Comparison of ENCODE assay signal across 27 cellular contexts in the genomic region with DNA sequence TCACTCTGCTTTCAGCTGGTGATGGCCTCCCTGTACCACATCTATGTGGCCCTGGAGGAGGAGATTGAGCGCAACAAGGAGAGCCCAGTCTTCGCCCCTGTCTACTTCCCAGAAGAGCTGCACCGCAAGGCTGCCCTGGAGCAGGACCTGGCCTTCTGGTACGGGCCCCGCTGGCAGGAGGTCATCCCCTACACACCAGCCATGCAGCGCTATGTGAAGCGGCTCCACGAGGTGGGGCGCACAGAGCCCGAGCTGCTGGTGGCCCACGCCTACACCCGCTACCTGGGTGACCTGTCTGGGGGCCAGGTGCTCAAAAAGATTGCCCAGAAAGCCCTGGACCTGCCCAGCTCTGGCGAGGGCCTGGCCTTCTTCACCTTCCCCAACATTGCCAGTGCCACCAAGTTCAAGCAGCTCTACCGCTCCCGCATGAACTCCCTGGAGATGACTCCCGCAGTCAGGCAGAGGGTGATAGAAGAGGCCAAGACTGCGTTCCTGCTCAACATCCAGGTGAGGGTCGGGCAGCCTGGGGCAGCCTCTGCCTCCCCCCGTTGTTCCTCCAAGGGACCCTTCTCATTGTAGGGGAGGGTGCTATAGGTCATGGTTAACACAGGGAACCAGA.
"Had no signal": no experiment of that assay in that cellular context is flagged by ENCODE, and none has a peak within 500 bp of the region (broad histone marks: within the 10 kb centered on the region; RNA-seq: fewer than 3 reads in every experiment).

No MANE protein-coding gene starts in this region.

- H2AFZ ChIP-seq: hepatocyte had no signal

- H3K4me3 Mint-ChIP-seq: activated naive CD4-positive, alpha-beta T cell treated with anti-CD3 and anti-CD28 coated beads for 36 hours; activated naive CD8-positive, alpha-beta T cell treated with anti-CD3 and anti-CD28 coated beads for 36 hours; brain; effector memory CD8-positive, alpha-beta T cell; naive thymus-derived CD8-positive, alpha-beta T cell; neural crest cell; T-cell; T-helper 2 cell treated with Interferon-gamma antibody and Interleukin-4, amounts not matched to agents 5 μg/mL and 100 μg/mL, for 36 hours had no signal

- H3K27ac ChIP-seq: ascending aorta, cardiac muscle cell, colonic mucosa, gastroesophageal sphincter, hepatocyte, sigmoid colon, thoracic aorta, uterus had no signal

- H3K9me3 ChIP-seq: ascending aorta, colonic mucosa, gastroesophageal sphincter, sigmoid colon, thoracic aorta, uterus had no signal

- H3K36me3 ChIP-seq: cardiac muscle cell, colonic mucosa, uterus had no signal

- H3K4me3 ChIP-seq: ascending aorta, cardiac muscle cell, colonic mucosa, gastroesophageal sphincter, hepatocyte, sigmoid colon, thoracic aorta, uterus had no signal

- DNase-seq: activated CD4-positive, alpha-beta T cell treated with anti-CD3 and anti-CD28 coated beads for 4 hours; activated CD4-positive, alpha-beta T cell treated with anti-CD3 and anti-CD28 coated beads, Interleukin-2, amount 50 U/mL, for 4 hours; activated CD4-positive, CD25-positive, alpha-beta regulatory T cell; activated effector memory CD4-positive, alpha-beta T cell treated with anti-CD3 and anti-CD28 coated beads, Interleukin-2, amount 50 U/mL, for 16 hours; activated naive CD4-positive, alpha-beta T cell treated with anti-CD3 and anti-CD28 coated beads for 36 hours; activated naive CD8-positive, alpha-beta T cell treated with anti-CD3 and anti-CD28 coated beads for 36 hours; activated T-cell treated with anti-CD3 and anti-CD28 coated beads for 4 hours; cerebellar nuclear complex; colonic mucosa; effector memory CD8-positive, alpha-beta T cell; erythroblast; islet precursor cell; midbrain; naive thymus-derived CD8-positive, alpha-beta T cell; sigmoid colon; stimulated activated naive CD4-positive, alpha-beta T cell treated with Interleukin-2 at 50 U/mL for 16 hours; T-cell; trophoblast cell; uterus had no signal

- H3K4me2 ChIP-seq: hepatocyte had no signal

- H3K4me1 ChIP-seq: colonic mucosa, uterus had no signal

- ATAC-seq: effector memory CD8-positive, alpha-beta T cell; gastroesophageal sphincter; naive thymus-derived CD8-positive, alpha-beta T cell had no signal

- H3K9me3 Mint-ChIP-seq: activated naive CD4-positive, alpha-beta T cell treated with anti-CD3 and anti-CD28 coated beads for 36 hours; activated naive CD8-positive, alpha-beta T cell treated with anti-CD3 and anti-CD28 coated beads for 36 hours; brain; effector memory CD8-positive, alpha-beta T cell; naive thymus-derived CD8-positive, alpha-beta T cell; neural crest cell; T-cell; T-helper 2 cell treated with Interferon-gamma antibody and Interleukin-4, amounts not matched to agents 5 μg/mL and 100 μg/mL, for 36 hours had no signal

- H3K27ac Mint-ChIP-seq: activated naive CD4-positive, alpha-beta T cell treated with anti-CD3 and anti-CD28 coated beads for 36 hours; activated naive CD8-positive, alpha-beta T cell treated with anti-CD3 and anti-CD28 coated beads for 36 hours; brain; effector memory CD8-positive, alpha-beta T cell; T-cell; T-helper 2 cell treated with Interferon-gamma antibody and Interleukin-4, amounts not matched to agents 5 μg/mL and 100 μg/mL, for 36 hours had no signal

- H3K27me3 ChIP-seq: ascending aorta, cardiac muscle cell, colonic mucosa, gastroesophageal sphincter, hepatocyte, sigmoid colon, uterus had no signal
